27 cellular contexts compared by ENCODE assay signal in the genomic region with DNA sequence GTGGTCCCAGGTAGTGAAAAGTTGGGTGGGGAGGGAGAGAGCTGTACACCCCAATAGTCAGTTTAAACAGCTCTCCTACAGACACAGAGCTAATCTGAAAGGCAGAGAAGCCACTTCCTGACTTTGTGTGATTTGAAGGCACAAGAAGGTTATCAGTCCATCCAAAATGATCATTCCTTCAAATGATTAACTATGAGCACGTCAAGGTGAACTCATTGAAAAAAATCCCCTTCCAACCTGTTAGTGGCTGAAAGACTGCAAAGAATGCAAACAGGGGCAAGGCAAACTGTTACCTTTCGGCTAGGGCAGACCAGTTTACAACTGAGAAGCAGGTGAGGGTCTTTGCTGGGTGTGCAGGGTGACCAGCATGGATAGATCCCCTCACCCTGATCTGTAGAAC. TPM values are rescaled to one million over a fixed set of nuclear protein-coding genes. Genes with fewer than 3 reads are reported as not detected.
DNase-seq lines count a peak whose midpoint lies in the region; ATAC-seq, FAIRE-seq and TF ChIP-seq lines count a peak whose summit lies in the region.
"Had no signal": no experiment of that assay in that cellular context is flagged by ENCODE, and none has a peak within 500 bp of the region (broad histone marks: within the 10 kb centered on the region; RNA-seq: fewer than 3 reads in every experiment).

No MANE protein-coding gene starts in this region.

- no peak overlapping the region for H3K4me2 ChIP-seq in GM12878 (ENCODE audit: control insufficient read depth, insufficient read depth)
- H3K4me2 ChIP-seq: BLaER1 had no signal

- H3K36me3 ChIP-seq in GM12878 (ENCODE audit: control insufficient read depth in 2 of 2, insufficient read depth in 2 of 2, low read length in 1 of 2) (no peaks in the 10 kb centered on the region), bronchial epithelial cell (ENCODE audit: control insufficient read depth, insufficient read depth, low read length) (no peaks in the 10 kb centered on the region)
- H3K36me3 ChIP-seq: BE2C, BLaER1 had no signal

- in situ Hi-C loops in GM12878 (cut with MboI), result no loop called here

- DNase-seq in RWPE1 (ENCODE audit: low spot score) (no peak), GM12878 (ENCODE audit: low read depth, low spot score) (no peak), bronchial epithelial cell (ENCODE audit: low read depth) (no peak), kidney tubule cell (ENCODE audit: low spot score) (peak; percentile 57), HK-2 (ENCODE audit: unreplicated experiment) (no peak), dermis blood vessel endothelial cell (no peak)
- no peak for DNase-seq in activated CD4-positive, alpha-beta T cell treated with anti-CD3 and anti-CD28 coated beads, Interleukin-2, amount 50 U/mL, for 4 hours
- DNase-seq: 8988T; ACHN; BE2C; C1 segment of cervical spinal cord; CD4-positive, alpha-beta memory T cell; CD4-positive, CD25-positive, alpha-beta regulatory T cell; CD8-positive, alpha-beta memory T cell; COR-L47; DMS 273 treated with DMSO at 0.1 percent for 48 hours; DMS153; DMS53; DMS79; DND-41; EL; GDM1 had no signal

- H2AFZ ChIP-seq in GM12878 (ENCODE audit: control insufficient read depth, low read depth, low read length), result no peak overlapping the region

- no peak overlapping the region for H3K4me3 ChIP-seq in GM12878
- H3K4me3 ChIP-seq in bronchial epithelial cell (ENCODE audit: low read depth, low read length), result no peak overlapping the region
- H3K4me3 ChIP-seq: BLaER1 had no signal

- no peak for TF ChIP-seq RAD21 in GM12878 (IDR thresholded peaks at IDR 0.05; ENCODE audit: insufficient read depth, low read depth, low read length)

- H4K20me1 ChIP-seq in GM12878 (ENCODE audit: control insufficient read depth, insufficient read depth), result no peaks in the 10 kb centered on the region
- H4K20me1 ChIP-seq: BLaER1 had no signal

- TF ChIP-seq POLR2A in GM12878 (IDR thresholded peaks at IDR 0.05; ENCODE audit: low read depth, low read length), result no peak

- RAD21 ChIA-PET in GM12878 (lab: Charles Lee; ENCODE audit: unreplicated experiment), result no interaction called here

- CTCF ChIA-PET in RWPE1 (lab: Yijun Ruan, JAX) (interaction anchor here (0.7 kb wide), 1 partner anchor 1069 kb away, joined by 5 read pairs; no protein-coding TSS in a partner anchor), GM12878 (lab: Yijun Ruan, JAX) (interaction anchor here (0.6 to 2.1 kb wide), 2 partner anchors 9 to 18 kb away, joined by 4 to 6 read pairs; no protein-coding TSS in a partner anchor)

- no peaks in the 10 kb centered on the region for H3K9me3 ChIP-seq in GM12878 (replicated peaks; ENCODE audit: control insufficient read depth, insufficient read depth, low read length)
- H3K9me3 ChIP-seq: BE2C, BLaER1 had no signal

- FAIRE-seq in GM12878 (lab: Jason Lieb, UNC) (no peak), bronchial epithelial cell (lab: Jason Lieb, UNC) (peak; percentile 83)
- FAIRE-seq: A204.1, GM12891 had no signal

- BruUV-seq in GM12878 (replicated peaks; lab: Mats Ljungman, UMichigan), result no TSS peak

- POLR2A ChIA-PET in RWPE1 (lab: Yijun Ruan, JAX; ENCODE audit: low non-redundant PET) (no interaction called here), GM12878 (lab: Charles Lee) (no interaction called here)

- no peaks in the 10 kb centered on the region; a peak in 2 of 4 replicates for H3K27me3 ChIP-seq in GM12878 (replicated peaks in 1 of 2; ENCODE audit: control insufficient read depth in 2 of 2, insufficient read depth in 2 of 2, low read length in 1 of 2)
- no peaks in the 10 kb centered on the region for H3K27me3 ChIP-seq in bronchial epithelial cell (ENCODE audit: control insufficient read depth, insufficient read depth, low read length)
- H3K27me3 ChIP-seq: BE2C, BLaER1 had no signal

- TF ChIP-seq EP300 in GM12878 (IDR thresholded peaks at IDR 0.05; ENCODE audit: borderline replicate concordance in 1 of 2, control insufficient read depth in 1 of 2, low read depth in 2 of 2, low read length in 2 of 2), result no peak

- ATAC-seq in GM12878 (peak; percentile 21; the same call in 1 of the 3 replicates), GM18517 (IDR thresholded peaks at IDR 0.05; ENCODE audit: unreplicated experiment) (no peak)

- H3K4me1 ChIP-seq in GM12878 (ENCODE audit: control insufficient read depth, insufficient read depth, low read length), result no peaks in the 10 kb centered on the region
- H3K4me1 ChIP-seq: BE2C, BLaER1 had no signal

- SMC1A ChIA-PET in GM12878 (lab: Charles Lee; ENCODE audit: uncharacterized antibody, unreplicated experiment), result interaction anchor here (1.1 kb wide), 1 partner anchor 10 kb away, joined by 3 read pairs; no protein-coding TSS in a partner anchor

- intact Hi-C loops in GM12878 (cut with micrococcal nuclease; ENCODE audit: unreplicated experiment), result loop anchor here (10.0 kb wide), 1 partner anchor 97 kb away; no protein-coding TSS in a partner anchor

- no peaks in the 10 kb centered on the region for H3K79me2 ChIP-seq in GM12878 (ENCODE audit: control insufficient read depth, insufficient read depth, low read length)

- TF ChIP-seq CTCF in RWPE1 (conservative IDR thresholded peaks at IDR 0.05; ENCODE audit: low read depth), result no peak
- no peak for TF ChIP-seq CTCF in GM12878 (IDR thresholded peaks at IDR 0.05 in 2 of 3, conservative IDR thresholded peaks at IDR 0.05 in 1 of 3; ENCODE audit: control insufficient read depth in 2 of 3, extremely low read depth in 1 of 3, insufficient read depth in 1 of 3, low read depth in 3 of 3, low read length in 3 of 3)
- TF ChIP-seq CTCF in bronchial epithelial cell (IDR thresholded peaks at IDR 0.05; ENCODE audit: insufficient read depth, low read length, severe bottlenecking), result no peak

- WGBS in GM12878 (ENCODE audit: insufficient coverage, insufficient replicate concordance, low lambda C conversion rate, missing lambda C conversion rate), result 0% methylated on average over 2 of the region's 2 CpGs

- no peak overlapping the region for H3K9ac ChIP-seq in GM12878 (ENCODE audit: control insufficient read depth, insufficient read depth, low read length)
- H3K9ac ChIP-seq: BLaER1 had no signal

- peak overlapping the region; percentile 70; the same call in 1 of the 2 replicates for H3K27ac ChIP-seq in RWPE1
- no peak overlapping the region for H3K27ac ChIP-seq in GM12878 (ENCODE audit: control insufficient read depth, insufficient read depth)
- H3K27ac ChIP-seq: BLaER1 had no signal

TF ChIP-seq in GM12878, 131 proteins besides CTCF, POLR2A, EP300 and RAD21:
- no peak for TF ChIP-seq YY1 (IDR thresholded peaks at IDR 0.05; ENCODE audit: low read depth, low read length)
- TF ChIP-seq ETV6 (conservative IDR thresholded peaks at IDR 0.05 in 1 of 2, IDR thresholded peaks at IDR 0.05 in 1 of 2; ENCODE audit: borderline replicate concordance in 1 of 2, low read depth in 1 of 2), result no peak
- no peak for TF ChIP-seq DPF2 (IDR thresholded peaks at IDR 0.05)
- TF ChIP-seq NRF1 (conservative IDR thresholded peaks at IDR 0.05; ENCODE audit: low read depth, low read length), result no peak
- no peak for TF ChIP-seq HCFC1 (IDR thresholded peaks at IDR 0.05; ENCODE audit: low read length)
- TF ChIP-seq SUZ12 (IDR thresholded peaks at IDR 0.05; ENCODE audit: unreplicated experiment), result no peak
- TF ChIP-seq, protein P1, sequence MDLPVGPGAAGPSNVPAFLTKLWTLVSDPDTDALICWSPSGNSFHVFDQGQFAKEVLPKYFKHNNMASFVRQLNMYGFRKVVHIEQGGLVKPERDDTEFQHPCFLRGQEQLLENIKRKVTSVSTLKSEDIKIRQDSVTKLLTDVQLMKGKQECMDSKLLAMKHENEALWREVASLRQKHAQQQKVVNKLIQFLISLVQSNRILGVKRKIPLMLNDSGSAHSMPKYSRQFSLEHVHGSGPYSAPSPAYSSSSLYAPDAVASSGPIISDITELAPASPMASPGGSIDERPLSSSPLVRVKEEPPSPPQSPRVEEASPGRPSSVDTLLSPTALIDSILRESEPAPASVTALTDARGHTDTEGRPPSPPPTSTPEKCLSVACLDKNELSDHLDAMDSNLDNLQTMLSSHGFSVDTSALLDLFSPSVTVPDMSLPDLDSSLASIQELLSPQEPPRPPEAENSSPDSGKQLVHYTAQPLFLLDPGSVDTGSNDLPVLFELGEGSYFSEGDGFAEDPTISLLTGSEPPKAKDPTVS (IDR thresholded peaks at IDR 0.05; ENCODE audit: low read depth, low read length), result no peak
- TF ChIP-seq EED (IDR thresholded peaks at IDR 0.05; ENCODE audit: low read depth), result no peak
- TF ChIP-seq BHLHE40 (IDR thresholded peaks at IDR 0.05; ENCODE audit: borderline replicate concordance in 1 of 2, low read depth in 2 of 2, low read length in 1 of 2), result no peak
- TF ChIP-seq STAT1 (conservative IDR thresholded peaks at IDR 0.05), result no peak
- no peak for TF ChIP-seq SPI1 (IDR thresholded peaks at IDR 0.05; ENCODE audit: borderline replicate concordance, insufficient read depth, low read depth, low read length)
- TF ChIP-seq FOXM1 (IDR thresholded peaks at IDR 0.05; ENCODE audit: low read depth, low read length), result no peak
- no peak for TF ChIP-seq NR2C2 (IDR thresholded peaks at IDR 0.05; ENCODE audit: borderline replicate concordance, control insufficient read depth, insufficient read length, low read depth)
- TF ChIP-seq ATF7 (IDR thresholded peaks at IDR 0.05; ENCODE audit: low read depth), result no peak
- no peak for TF ChIP-seq CREM (IDR thresholded peaks at IDR 0.05; ENCODE audit: low read depth)
- no peak for TF ChIP-seq NFIC (IDR thresholded peaks at IDR 0.05; ENCODE audit: low read depth, low read length)
- no peak for TF ChIP-seq TARDBP (IDR thresholded peaks at IDR 0.05; ENCODE audit: borderline replicate concordance)
TF ChIP-seq in GM12878: peak in this region for 0.

RNA-seq across cellular contexts. Expression of a gene that starts 22.8 kb away (rescaled TPM):
- total RNA-seq in GM12878 (2013; cell fraction: nucleolus; rRNA removed), result not detected in 2 replicates
- total RNA-seq in GM12878 (2014; rRNA removed) (not detected in 2 replicates), GM12878 (2014; rRNA removed; fragmentation: Illumina TruSeq; extraction: Trizol) (not detected in 2 replicates), GM12878 (2021) (not detected in 2 replicates), bronchial epithelial cell (under 0.01 and 0.64 TPM in 2 replicates), dermis blood vessel endothelial cell (0.14 and 0.34 TPM in 2 replicates)
- polyA plus RNA-seq in GM12878 (2011; ENCODE audit: low read depth), result not detected
- polyA plus RNA-seq in GM12878 (2011; rRNA removed) (not detected in 2 replicates), GM12878 (2014; fragmentation: Illumina TruSeq; extraction: Trizol) (not detected in 2 replicates), GM12878 (2014; fragmentation: Nextera tagmentation; extraction: Ambion mirVana) (not detected), GM12878 (2014; rRNA removed) (not detected in 2 replicates), GM12878 (2016; fragmentation: Nextera tagmentation; extraction: Ambion mirVana) (not detected)
- not detected in 2 replicates for polyA plus RNA-seq in GM12878 (2011; cell fraction: cytosol; rRNA removed)
- not detected in 2 replicates for polyA plus RNA-seq in GM12878 (2011; cell fraction: nucleus; rRNA removed)
- polyA plus RNA-seq in GM12878 (2012), result not detected in 2 replicates
- not detected in 2 replicates for polyA minus RNA-seq in GM12878 (2011; rRNA and poly(A)+ RNA removed)
- not detected in 2 replicates for polyA minus RNA-seq in GM12878 (2011; cell fraction: cytosol; rRNA and poly(A)+ RNA removed)
- not detected in 2 replicates for polyA minus RNA-seq in GM12878 (2011; cell fraction: nucleus; rRNA and poly(A)+ RNA removed)
- total RNA-seq: CD4-positive, alpha-beta memory T cell; CD4-positive, CD25-positive, alpha-beta regulatory T cell; CD8-positive, alpha-beta memory T cell; G401 had no signal
- polyA plus RNA-seq: CD4-positive, alpha-beta memory T cell; CD4-positive, CD25-positive, alpha-beta regulatory T cell; CD8-positive, alpha-beta memory T cell had no signal
